28 cellular contexts compared by ENCODE assay signal in the genomic region with DNA sequence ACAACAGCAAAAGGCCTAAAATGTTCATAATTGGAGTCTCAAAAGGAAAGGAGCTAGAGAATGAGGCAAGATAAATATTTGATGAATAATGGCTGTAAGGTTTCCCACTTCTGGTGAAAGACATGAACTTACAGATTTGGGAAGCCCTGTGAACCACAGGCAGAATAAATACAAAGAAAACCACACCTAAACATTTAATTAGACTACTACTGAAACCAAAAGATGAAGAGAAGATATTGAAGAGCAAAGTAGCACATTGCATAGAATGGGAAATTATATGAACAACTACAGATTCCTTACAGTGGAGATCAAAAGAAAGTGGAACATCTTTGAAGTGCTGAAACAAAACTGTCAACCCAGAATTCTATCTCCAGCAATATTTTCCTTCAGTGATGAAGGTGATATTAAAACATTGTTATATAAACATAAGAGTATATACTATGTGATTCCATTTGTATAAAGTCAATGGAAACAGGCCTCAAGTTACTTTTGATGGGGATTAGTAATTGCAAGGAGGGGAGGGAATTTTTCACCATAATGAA.
"Had no signal": no experiment of that assay in that cellular context is flagged by ENCODE, and none has a peak within 500 bp of the region (broad histone marks: within the 10 kb centered on the region; RNA-seq: fewer than 3 reads in every experiment).

No MANE protein-coding gene starts in this region.

- H3K27ac Mint-ChIP-seq: IgD-negative memory B cell, T-cell had no signal

- H3K9me2 ChIP-seq: SK-N-SH had no signal

- H3K4me3 Mint-ChIP-seq: IgD-negative memory B cell, T-cell had no signal

- H3K9ac ChIP-seq: KMS-11, SK-N-SH had no signal

- H3K27ac ChIP-seq: HL-60, KMS-11, RWPE1 had no signal

- ATAC-seq: K562, Panc1, PC-3, T-cell had no signal

- H3K4me2 ChIP-seq: KMS-11, SK-N-SH had no signal

- H3K4me3 ChIP-seq: K562 had no signal

- H3K27me3 Mint-ChIP-seq: IgD-negative memory B cell, T-cell had no signal

- FAIRE-seq: HTR-8/SVneo, K562 had no signal

- DNase-seq: Kasumi-1, MM.1S, NCI-H1048, NCI-H1105, NCI-H1417, NCI-H146, NCI-H1694 treated with DMSO at 0.1 percent for 48 hours, NCI-H1930, NCI-H2081, NCI-H2171, NCI-H226, NCI-H446, NCI-H510A, NCI-H524 treated with DMSO at 0.1 percent for 48 hours, NCI-H69, NCI-H774, PC-3, SHP77, SK-N-SH, SW 1271, T-cell had no signal
